ENCODE assay signal across 9 cellular contexts in genomic region chr1:201793306-201793925, GRCh38. TPM values are rescaled to one million over a fixed set of nuclear protein-coding genes. Genes with fewer than 3 reads are reported as not detected.
DNase-seq lines count a peak whose midpoint lies in the region; ATAC-seq and TF ChIP-seq lines count a peak whose summit lies in the region.
"Had no signal": no experiment of that assay in that cellular context is flagged by ENCODE, and none has a peak within 500 bp of the region (broad histone marks: within the 10 kb centered on the region; RNA-seq: fewer than 3 reads in every experiment).

No MANE protein-coding gene starts in this region.

- intact Hi-C loops in left ventricle myocardium inferior (cut with micrococcal nuclease) (loop anchor here (5.0 kb wide), 1 partner anchor 86 kb away; no protein-coding TSS in a partner anchor), Right ventricle myocardium inferior (cut with DNase I) (loop anchor here (1.0 to 2.0 kb wide), 4 partner anchors 84 to 263 kb away; no protein-coding TSS in a partner anchor), OCI-LY7 (cut with micrococcal nuclease; ENCODE audit: unreplicated experiment) (loop anchor here (1.0 kb wide), 2 partner anchors 84 to 234 kb away; no protein-coding TSS in a partner anchor)

- TF ChIP-seq CTCF in left ventricle myocardium inferior (IDR thresholded peaks at IDR 0.05; ENCODE audit: borderline replicate concordance) (no peak), OCI-LY7 (conservative IDR thresholded peaks at IDR 0.05; ENCODE audit: low read length) (peak; percentile 33), thoracic aorta (IDR thresholded peaks at IDR 0.05) (no peak)

- DNase-seq in left ventricle myocardium inferior (no peak), Right ventricle myocardium inferior (ENCODE audit: missing footprints) (no peak), OCI-LY7 (ENCODE audit: low spot score) (no peak), caudate nucleus (lab: John Stamatoyannopoulos, UW) (no peak), thoracic aorta (ENCODE audit: low spot score) (no peak), NCI-H1930 (lab: John Stamatoyannopoulos, UW) (no peak), DMS53 treated with DMSO at 0.1 percent for 48 hours (lab: John Stamatoyannopoulos, UW; ENCODE audit: unreplicated experiment) (no peak)

- H3K4me2 ChIP-seq in OCI-LY7 (ENCODE audit: low read length): no peak overlapping the region

- CTCF ChIA-PET in OCI-LY7 (lab: Charles Lee; ENCODE audit: unreplicated experiment): interaction anchor here (0.6 to 1.5 kb wide), 3 partner anchors 84 to 413 kb away, joined by 3 to 13 read pairs (median 3); no protein-coding TSS in a partner anchor

- H3K27ac ChIP-seq in left ventricle myocardium inferior (replicated peaks) (peak overlapping the region; percentile 78), OCI-LY7 (ENCODE audit: low read depth, low read length, poor library complexity, severe bottlenecking) (no peak overlapping the region), caudate nucleus (ENCODE audit: low read depth, low read length) (peak overlapping the region; percentile 99), thoracic aorta (peak overlapping the region; percentile 60 to 79)

- H3K36me3 ChIP-seq in left ventricle myocardium inferior: peaks cover 71% of the 10 kb centered on the region
- peaks cover 4% of the 10 kb centered on the region; the same call in 1 of the 2 replicates for H3K36me3 ChIP-seq in OCI-LY7 (ENCODE audit: insufficient read depth, low read length)
- H3K36me3 ChIP-seq in thoracic aorta: peaks cover 64% of the 10 kb centered on the region

- no peak overlapping the region for H3K4me3 ChIP-seq in left ventricle myocardium inferior
- H3K4me3 ChIP-seq in OCI-LY7 (ENCODE audit: low read depth, low read length, poor library complexity, severe bottlenecking): no peak overlapping the region
- H3K4me3 ChIP-seq in thoracic aorta: no peak overlapping the region
- H3K4me3 ChIP-seq: sigmoid colon had no signal

- H3K9me2 ChIP-seq in OCI-LY7 (ENCODE audit: insufficient read depth, low read length): no peaks in the 10 kb centered on the region

- H3K4me1 ChIP-seq in left ventricle myocardium inferior (peaks cover 68% of the 10 kb centered on the region), OCI-LY7 (ENCODE audit: insufficient read depth, low read length, poor library complexity, severe bottlenecking) (peaks cover 14% of the 10 kb centered on the region), thoracic aorta (ENCODE audit: control insufficient read depth in 1 of 2, low read depth in 2 of 2) (peaks cover 34 to 50% of the 10 kb centered on the region in 2 donors)

- H3K9me3 ChIP-seq in left ventricle myocardium inferior (replicated peaks): no peaks in the 10 kb centered on the region
- H3K9me3 ChIP-seq in OCI-LY7 (ENCODE audit: low read length): no peaks in the 10 kb centered on the region
- no peaks in the 10 kb centered on the region for H3K9me3 ChIP-seq in thoracic aorta
- H3K9me3 ChIP-seq: sigmoid colon had no signal

- BruUV-seq in OCI-LY7 (replicated peaks; lab: Mats Ljungman, UMichigan): no TSS peak

- H3K79me2 ChIP-seq in OCI-LY7 (ENCODE audit: insufficient read depth, low read depth, low read length): no peaks in the 10 kb centered on the region

- H3K27me3 ChIP-seq in left ventricle myocardium inferior (ENCODE audit: low read depth) (no peaks in the 10 kb centered on the region), thoracic aorta (replicated peaks; ENCODE audit: insufficient read depth) (no peaks in the 10 kb centered on the region)
- H3K27me3 ChIP-seq: sigmoid colon had no signal

- H4K20me1 ChIP-seq in OCI-LY7 (ENCODE audit: insufficient read depth, low read length): no peaks in the 10 kb centered on the region

- ATAC-seq in Right ventricle myocardium inferior (no peak), thoracic aorta (ENCODE audit: insufficient number of reproducible peaks, low FRiP score, low read depth) (no peak), GM18909 (IDR thresholded peaks at IDR 0.05; ENCODE audit: poor library complexity, unreplicated experiment) (no peak)

- POLR2A ChIA-PET in OCI-LY7 (lab: Charles Lee): interaction anchor here (1.0 kb wide), 1 partner anchor 85 kb away, joined by 3 read pairs; no protein-coding TSS in a partner anchor

- no peak overlapping the region for H2AFZ ChIP-seq in OCI-LY7 (ENCODE audit: low read length)

RNA-seq across cellular contexts. Expression of gene IPO9, which starts 35.5 kb away (rescaled TPM):
- 20.1 TPM for total RNA-seq in left ventricle myocardium inferior
- 22.6 TPM for total RNA-seq in Right ventricle myocardium inferior
- total RNA-seq in OCI-LY7 (2014; rRNA removed; shearing (Covaris generic)): 47.2 and 53.3 TPM in 2 replicates
- total RNA-seq in OCI-LY7 (2022): 67.9 and 72.5 TPM in 2 replicates
- 10 to 100 TPM; 21.4 to 32.6 TPM for total RNA-seq in thoracic aorta
